In the genomic region with DNA sequence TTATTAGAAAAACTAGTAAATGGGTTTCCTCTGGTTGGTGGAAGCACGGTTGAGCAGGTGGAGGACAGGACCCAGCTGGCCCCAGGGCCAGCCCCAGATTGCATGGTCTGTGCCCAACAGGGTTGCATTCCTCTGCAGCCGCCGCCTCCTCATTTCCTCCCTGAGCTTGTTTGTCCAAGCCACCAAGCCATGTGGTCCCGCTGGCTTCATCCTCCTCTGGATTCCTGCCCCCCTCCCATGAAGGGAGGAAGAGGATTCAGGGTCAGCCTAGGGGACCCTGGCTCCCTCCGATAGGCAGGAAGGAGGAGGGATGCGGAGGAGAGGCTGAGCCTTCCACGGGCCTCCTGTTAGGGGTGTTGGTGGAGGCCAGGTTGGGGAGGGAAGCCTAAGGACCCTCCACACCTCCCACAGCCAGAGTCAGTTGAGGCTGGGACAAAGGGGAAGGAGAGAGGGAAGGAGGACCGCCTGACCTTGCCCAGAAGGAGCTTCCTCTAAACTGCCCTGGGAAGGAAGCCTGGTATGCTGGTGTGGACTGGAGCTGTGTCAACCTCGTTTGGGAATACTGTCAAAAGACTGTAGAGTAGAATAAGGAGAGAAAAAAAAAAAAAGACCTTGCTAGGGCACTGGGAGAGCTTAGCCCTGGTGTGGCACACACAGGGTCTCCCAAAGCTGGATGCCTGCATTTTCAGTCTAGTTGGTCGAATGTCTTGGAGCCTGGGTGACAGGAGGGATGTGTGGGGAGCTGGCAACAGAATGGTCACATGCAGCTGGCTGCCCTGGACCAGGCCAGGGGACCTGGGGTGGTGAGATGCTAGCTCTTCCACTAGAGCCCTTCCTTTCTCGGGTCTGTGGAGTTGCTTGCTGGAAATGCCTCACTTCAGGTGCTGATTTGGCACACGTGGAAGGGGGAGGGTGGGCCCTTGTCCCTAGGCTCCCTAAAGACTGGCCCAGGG, we compare ENCODE assay signal across 11 cellular contexts. TPM values are rescaled to one million over a fixed set of nuclear protein-coding genes. Genes with fewer than 3 reads are reported as not detected.
DNase-seq lines count a peak whose midpoint lies in the region; ATAC-seq, FAIRE-seq and TF ChIP-seq lines count a peak whose summit lies in the region.
"Had no signal": no experiment of that assay in that cellular context is flagged by ENCODE, and none has a peak within 500 bp of the region (broad histone marks: within the 10 kb centered on the region; RNA-seq: fewer than 3 reads in every experiment).

No MANE protein-coding gene starts in this region.

- H3K36me3 Mint-ChIP-seq in T-cell = peaks cover 15% of the 10 kb centered on the region
- H3K36me3 Mint-ChIP-seq in osteocyte (ENCODE audit: unreplicated experiment) = peaks cover 50% of the 10 kb centered on the region

- H3K27me3 Mint-ChIP-seq in T-cell = no peaks in the 10 kb centered on the region
- H3K27me3 Mint-ChIP-seq in osteocyte (ENCODE audit: unreplicated experiment) = no peaks in the 10 kb centered on the region

- peak overlapping the region; percentile 81 to 86 for H3K27ac Mint-ChIP-seq in T-cell
- peak overlapping the region; percentile 76 for H3K27ac Mint-ChIP-seq in osteocyte (ENCODE audit: unreplicated experiment)

- DNase-seq in AG08396 (ENCODE audit: low spot score) (peak; percentile 36), T-cell (no peak), glomerular visceral epithelial cell (ENCODE audit: extremely low spot score) (peak; percentile 40), osteocyte (ENCODE audit: extremely low spot score, unreplicated experiment) (no peak), GM12892 (ENCODE audit: insufficient read length) (no peak), cerebellar nuclear complex (lab: John Stamatoyannopoulos, UW) (no peak)
- DNase-seq in activated CD4-positive, alpha-beta T cell treated with anti-CD3 and anti-CD28 coated beads, Interleukin-2, amount 50 U/mL, for 1 hour = no peak
- DNase-seq: activated T-cell treated with anti-CD3 and anti-CD28 coated beads, Interleukin-2, amount 50 U/mL, for 1 hour had no signal

- no peak for TF ChIP-seq POLR2A in GM12892 (IDR thresholded peaks at IDR 0.05; ENCODE audit: low read depth, low read length)

- ATAC-seq in T-cell (replicated peaks in 1 of 4) (no peak), GM19035 (IDR thresholded peaks at IDR 0.05; ENCODE audit: unreplicated experiment) (no peak)

- H3K4me1 Mint-ChIP-seq in T-cell = peaks cover 12 to 37% (median 18%) of the 10 kb centered on the region in 3 donors
- peaks cover 24% of the 10 kb centered on the region for H3K4me1 Mint-ChIP-seq in osteocyte (ENCODE audit: unreplicated experiment)

- FAIRE-seq in GM12892 (lab: Jason Lieb, UNC) = no peak
- FAIRE-seq: keratinocyte, pancreas had no signal

- CTCF ChIA-PET in T-cell (lab: Charles Lee) = no interaction called here

- POLR2A ChIA-PET in T-cell (lab: Charles Lee) = no interaction called here

- no peak overlapping the region for H3K4me3 Mint-ChIP-seq in T-cell
- no peak overlapping the region for H3K4me3 Mint-ChIP-seq in osteocyte (ENCODE audit: unreplicated experiment)

- no peak for TF ChIP-seq CTCF in osteocyte (IDR thresholded peaks at IDR 0.05)

- H3K9me3 Mint-ChIP-seq in T-cell (no peaks in the 10 kb centered on the region), osteocyte (ENCODE audit: unreplicated experiment) (no peaks in the 10 kb centered on the region)

RNA-seq across cellular contexts. Expression of a gene that starts 42.4 kb away (rescaled TPM):
- total RNA-seq in T-cell (10 to 100 TPM; 12.4 to 58.2 (median 27.3) TPM), osteocyte (96.3 and 98.3 TPM in 2 replicates)
- 0.30 TPM for polyA plus RNA-seq in GM12892 (2012; ENCODE audit: missing spikeins)

Comparison
In these comparisons a context has a peak if more than half of its experiments do, and no peak if none do; other contexts are left out.
1. DNase-seq: peak in AG08396 (single experiment) and glomerular visceral epithelial cell (single experiment); none in T-cell (0 of 34), osteocyte (single experiment), activated CD4-positive, alpha-beta T cell treated with anti-CD3 and anti-CD28 coated beads, Interleukin-2, amount 50 U/mL, for 1 hour (single experiment), GM12892 (single experiment) and cerebellar nuclear complex (0 of 2).